14 cellular contexts compared by ENCODE assay signal in the genomic region with DNA sequence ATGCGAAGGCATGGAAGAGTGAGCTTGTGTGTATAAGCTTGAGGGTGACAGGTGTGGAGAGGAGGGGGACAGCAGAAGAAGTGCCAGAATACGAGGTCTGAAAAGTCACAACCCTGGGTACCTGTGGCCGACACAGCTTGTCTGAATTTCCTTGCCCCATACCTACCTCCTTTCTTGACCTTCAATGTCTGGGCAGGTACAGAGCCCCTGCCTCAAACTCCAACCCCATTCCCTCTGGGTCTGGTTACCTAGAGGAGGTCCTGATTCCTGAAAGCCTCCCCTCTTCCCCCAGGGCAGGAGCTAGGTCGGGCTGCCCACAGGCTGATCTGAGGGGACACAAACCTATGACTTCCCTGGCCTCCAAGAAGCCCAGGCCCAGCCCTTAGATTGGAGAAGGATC.
"Had no signal": no experiment of that assay in that cellular context is flagged by ENCODE, and none has a peak within 500 bp of the region (broad histone marks: within the 10 kb centered on the region; RNA-seq: fewer than 3 reads in every experiment).

No MANE protein-coding gene starts in this region.

- H3K9me3 Mint-ChIP-seq: effector memory CD8-positive, alpha-beta T cell; immature natural killer cell; memory B cell; natural killer cell; type B pancreatic cell had no signal

- DNase-seq: cortex of kidney, islet precursor cell had no signal

- H3K4me1 ChIP-seq: parathyroid adenoma, prostate gland had no signal

- H3K36me3 Mint-ChIP-seq: immature natural killer cell, natural killer cell, type B pancreatic cell had no signal

- H3K27ac Mint-ChIP-seq: effector memory CD8-positive, alpha-beta T cell; immature natural killer cell; natural killer cell; type B pancreatic cell had no signal

- H3K9ac ChIP-seq: parathyroid adenoma had no signal

- H3K79me2 ChIP-seq: parathyroid adenoma had no signal

- H3K27ac ChIP-seq: neutrophil, prostate gland had no signal

- H3K27me3 ChIP-seq: esophagus squamous epithelium, neutrophil, testis, tibial artery had no signal

- H3K9me3 ChIP-seq: esophagus squamous epithelium, neutrophil, prostate gland, testis, tibial artery had no signal

- H3K4me3 Mint-ChIP-seq: effector memory CD8-positive, alpha-beta T cell; immature natural killer cell; memory B cell; natural killer cell; type B pancreatic cell had no signal

- H3K4me3 ChIP-seq: esophagus squamous epithelium, lung, prostate gland, testis, tibial artery had no signal

- H3K36me3 ChIP-seq: esophagus squamous epithelium, neutrophil, prostate gland, tibial artery had no signal
